Comparison of ENCODE assay signal across 1 cellular context in the genomic region with DNA sequence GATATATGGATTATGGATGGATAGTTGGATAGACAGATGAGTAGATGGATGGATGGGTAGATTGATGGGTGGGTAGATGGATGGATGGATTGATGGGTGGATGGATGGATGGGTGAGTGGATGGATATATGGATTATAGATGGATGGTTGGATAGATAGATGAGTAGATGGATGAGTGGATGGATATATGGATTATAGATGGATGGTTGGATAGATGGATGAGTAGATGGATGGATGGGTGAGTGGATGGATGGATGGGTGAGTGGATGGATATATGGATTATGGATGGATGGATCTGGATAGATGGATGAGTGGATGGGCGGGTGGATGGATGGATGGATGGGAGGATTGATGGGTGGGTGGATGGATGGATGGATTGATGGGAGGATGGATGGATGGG.
TF ChIP-seq lines count a peak whose summit lies in the region.

No MANE protein-coding gene starts in this region.

TF ChIP-seq in HEK293, 187 proteins besides CTCF, POLR2A, EP300 and RAD21:
- TF ChIP-seq ZBTB10 (tag by site-specific recombination; IDR thresholded peaks at IDR 0.05) (no peak), ZNF10 (tag by site-specific recombination; IDR thresholded peaks at IDR 0.05) (no peak), ZIC2 (tag by site-specific recombination; IDR thresholded peaks at IDR 0.05) (no peak), ZNF169 (tag by site-specific recombination; IDR thresholded peaks at IDR 0.05) (no peak), ZNF404 (tag by site-specific recombination; IDR thresholded peaks at IDR 0.05) (no peak), ZNF155 (tag by site-specific recombination; IDR thresholded peaks at IDR 0.05) (no peak), REPIN1 (tag by site-specific recombination; IDR thresholded peaks at IDR 0.05; ENCODE audit: low read depth) (no peak), ZNF843 (tag by site-specific recombination; IDR thresholded peaks at IDR 0.05) (no peak), ATF2 (tag by site-specific recombination; IDR thresholded peaks at IDR 0.05; ENCODE audit: low read depth) (no peak), ZBTB17 (tag by site-specific recombination; IDR thresholded peaks at IDR 0.05) (peak; percentile 98), ZNF621 (tag by site-specific recombination; IDR thresholded peaks at IDR 0.05) (no peak), ZNF366 (tag by site-specific recombination; conservative IDR thresholded peaks at IDR 0.05) (peak; percentile 26), ZNF121 (tag by site-specific recombination; IDR thresholded peaks at IDR 0.05) (no peak), ZNF214 (tag by site-specific recombination; IDR thresholded peaks at IDR 0.05; ENCODE audit: borderline replicate concordance) (no peak), ZNF785 (tag by site-specific recombination; IDR thresholded peaks at IDR 0.05) (no peak)
- TF ChIP-seq, protein P1, sequence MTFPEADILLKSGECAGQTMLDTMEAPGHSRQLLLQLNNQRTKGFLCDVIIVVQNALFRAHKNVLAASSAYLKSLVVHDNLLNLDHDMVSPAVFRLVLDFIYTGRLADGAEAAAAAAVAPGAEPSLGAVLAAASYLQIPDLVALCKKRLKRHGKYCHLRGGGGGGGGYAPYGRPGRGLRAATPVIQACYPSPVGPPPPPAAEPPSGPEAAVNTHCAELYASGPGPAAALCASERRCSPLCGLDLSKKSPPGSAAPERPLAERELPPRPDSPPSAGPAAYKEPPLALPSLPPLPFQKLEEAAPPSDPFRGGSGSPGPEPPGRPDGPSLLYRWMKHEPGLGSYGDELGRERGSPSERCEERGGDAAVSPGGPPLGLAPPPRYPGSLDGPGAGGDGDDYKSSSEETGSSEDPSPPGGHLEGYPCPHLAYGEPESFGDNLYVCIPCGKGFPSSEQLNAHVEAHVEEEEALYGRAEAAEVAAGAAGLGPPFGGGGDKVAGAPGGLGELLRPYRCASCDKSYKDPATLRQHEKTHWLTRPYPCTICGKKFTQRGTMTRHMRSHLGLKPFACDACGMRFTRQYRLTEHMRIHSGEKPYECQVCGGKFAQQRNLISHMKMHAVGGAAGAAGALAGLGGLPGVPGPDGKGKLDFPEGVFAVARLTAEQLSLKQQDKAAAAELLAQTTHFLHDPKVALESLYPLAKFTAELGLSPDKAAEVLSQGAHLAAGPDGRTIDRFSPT (tag by site-specific recombination; IDR thresholded peaks at IDR 0.05): no peak
